ENCODE assay signal across 25 cellular contexts in the genomic region with DNA sequence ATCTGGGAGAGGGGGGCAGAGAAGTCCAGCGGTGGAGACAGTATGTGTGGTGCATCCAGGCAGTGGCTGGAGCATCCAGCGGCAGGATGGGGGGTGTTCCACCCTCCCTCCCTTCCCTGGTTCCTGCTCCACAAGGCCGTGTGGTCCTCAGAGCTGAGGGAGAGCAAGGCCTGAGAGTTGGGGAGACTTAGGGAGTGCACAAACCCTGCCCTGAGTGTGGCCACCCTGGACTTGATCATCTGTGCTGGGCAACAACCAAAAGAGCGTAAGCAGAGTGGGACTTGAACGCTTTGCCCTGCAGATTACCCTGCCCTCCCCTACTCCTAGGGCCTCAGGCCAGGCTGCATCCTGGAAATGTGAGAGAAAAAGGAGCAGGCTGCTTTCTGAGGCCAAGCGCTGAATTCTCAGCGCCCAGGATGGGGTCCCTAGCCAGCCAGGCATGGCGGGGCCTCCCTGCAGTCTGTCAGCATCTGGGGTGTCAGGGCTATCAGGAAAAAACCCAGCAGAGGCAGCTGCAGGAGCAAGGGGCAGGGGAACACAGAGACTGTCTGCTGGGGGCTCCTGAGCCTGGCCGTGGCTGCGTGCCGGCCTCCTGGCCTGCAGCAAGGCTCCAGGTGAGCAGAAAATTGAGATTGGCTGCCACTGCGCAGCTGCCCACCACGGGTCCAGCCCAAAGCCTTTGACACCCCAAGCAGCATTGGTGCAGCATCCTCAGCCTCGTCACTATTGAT.
"Had no signal": no experiment of that assay in that cellular context is flagged by ENCODE, and none has a peak within 500 bp of the region (broad histone marks: within the 10 kb centered on the region; RNA-seq: fewer than 3 reads in every experiment).

No MANE protein-coding gene starts in this region.

- H3K4me3 ChIP-seq: coronary artery, esophagus muscularis mucosa, hepatocyte, stomach, transverse colon, uterus had no signal

- H2AFZ ChIP-seq: hepatocyte had no signal

- H3K9me3 ChIP-seq: esophagus muscularis mucosa, stomach, transverse colon, uterus had no signal

- H3K79me2 ChIP-seq: hepatocyte had no signal

- DNase-seq: activated B cell treated with CpG ODN at 0.5 μM for 24 hours; activated CD4-positive, alpha-beta T cell treated with anti-CD3 and anti-CD28 coated beads for 36 hours; activated CD4-positive, alpha-beta T cell treated with anti-CD3 and anti-CD28 coated beads, Interleukin-2, amount 50 U/mL, for 4 hours; activated CD8-positive, alpha-beta memory T cell treated with anti-CD3 and anti-CD28 coated beads for 24 hours; activated CD8-positive, alpha-beta memory T cell treated with anti-CD3 and anti-CD28 coated beads, Interleukin-2, amount 50 U/mL, for 4 hours; activated naive CD4-positive, alpha-beta T cell treated with Interleukin-2 at 50 U/mL for 16 hours; activated naive CD8-positive, alpha-beta T cell treated with anti-CD3 and anti-CD28 coated beads for 36 hours; activated T-cell treated with anti-CD3 and anti-CD28 coated beads, Interleukin-2, amount 50 U/mL, for 24 hours; glutamatergic neuron; kidney glomerular epithelial cell; left ventricle myocardium superior; retina; stimulated activated CD4-positive, alpha-beta T cell treated with anti-CD3 and anti-CD28 coated beads, Interleukin-1b, Interleukin-23, amount 100 ng/mL, for 48 hours; stomach; T-cell; transverse colon; uterus had no signal

- H3K27ac ChIP-seq: coronary artery, esophagus muscularis mucosa, hepatocyte, stomach, transverse colon, uterus had no signal

- H3K36me3 ChIP-seq: esophagus muscularis mucosa, stomach, transverse colon, uterus had no signal

- ATAC-seq: activated CD4-positive, alpha-beta T cell treated with anti-CD3 and anti-CD28 coated beads for 36 hours; activated T-helper 17 cell treated with anti-CD3 and anti-CD28 coated beads, Interleukin-2, amount 50 U/mL, for 72 hours; left ventricle myocardium superior; stimulated activated memory B cell treated with anti-CD40 and anti-IgM and Interleukin-4, amounts not matched to agents 10 μg/mL and 1 μg/mL and 100 μg/mL, for 72 hours; T-cell had no signal

- H3K4me1 ChIP-seq: stomach, transverse colon, uterus had no signal

- H3K9me3 Mint-ChIP-seq: activated naive CD8-positive, alpha-beta T cell treated with anti-CD3 and anti-CD28 coated beads for 36 hours; activated T-cell treated with anti-CD3 and anti-CD28 coated beads, Interleukin-2, amount 50 U/mL, for 24 hours; activated T-helper 17 cell treated with anti-CD3 and anti-CD28 coated beads, Interleukin-2, amount 50 U/mL, for 72 hours; neural crest cell had no signal

- H3K4me2 ChIP-seq: hepatocyte had no signal

- H3K36me3 Mint-ChIP-seq: activated naive CD8-positive, alpha-beta T cell treated with anti-CD3 and anti-CD28 coated beads for 36 hours; memory B cell; stimulated activated memory B cell treated with anti-CD40 and anti-IgM and Interleukin-4, amounts not matched to agents 10 μg/mL and 1 μg/mL and 100 μg/mL, for 72 hours; T-cell had no signal

- H3K27me3 ChIP-seq: hepatocyte, transverse colon, uterus had no signal

- H3K27me3 Mint-ChIP-seq: activated B cell treated with CpG ODN at 0.5 μM for 24 hours; activated CD4-positive, alpha-beta T cell treated with anti-CD3 and anti-CD28 coated beads for 36 hours had no signal

- H3K4me3 Mint-ChIP-seq: activated B cell treated with CpG ODN at 0.5 μM for 24 hours; activated CD4-positive, alpha-beta T cell treated with anti-CD3 and anti-CD28 coated beads for 36 hours; activated naive CD8-positive, alpha-beta T cell treated with anti-CD3 and anti-CD28 coated beads for 36 hours; activated T-cell treated with anti-CD3 and anti-CD28 coated beads, Interleukin-2, amount 50 U/mL, for 24 hours; activated T-helper 17 cell treated with anti-CD3 and anti-CD28 coated beads, Interleukin-2, amount 50 U/mL, for 72 hours; memory B cell; neural crest cell; stimulated activated memory B cell treated with anti-CD40 and anti-IgM and Interleukin-4, amounts not matched to agents 10 μg/mL and 1 μg/mL and 100 μg/mL, for 72 hours; T-cell had no signal

- H3K27ac Mint-ChIP-seq: activated B cell treated with CpG ODN at 0.5 μM for 24 hours; activated CD4-positive, alpha-beta T cell treated with anti-CD3 and anti-CD28 coated beads for 36 hours; activated naive CD8-positive, alpha-beta T cell treated with anti-CD3 and anti-CD28 coated beads for 36 hours; activated T-cell treated with anti-CD3 and anti-CD28 coated beads, Interleukin-2, amount 50 U/mL, for 24 hours; activated T-helper 17 cell treated with anti-CD3 and anti-CD28 coated beads, Interleukin-2, amount 50 U/mL, for 72 hours; memory B cell; progenitor cell of endocrine pancreas; stimulated activated memory B cell treated with anti-CD40 and anti-IgM and Interleukin-4, amounts not matched to agents 10 μg/mL and 1 μg/mL and 100 μg/mL, for 72 hours; T-cell had no signal

- H3K4me1 Mint-ChIP-seq: activated B cell treated with CpG ODN at 0.5 μM for 24 hours; activated CD4-positive, alpha-beta T cell treated with anti-CD3 and anti-CD28 coated beads for 36 hours; activated naive CD8-positive, alpha-beta T cell treated with anti-CD3 and anti-CD28 coated beads for 36 hours; activated T-helper 17 cell treated with anti-CD3 and anti-CD28 coated beads, Interleukin-2, amount 50 U/mL, for 72 hours; memory B cell; stimulated activated memory B cell treated with anti-CD40 and anti-IgM and Interleukin-4, amounts not matched to agents 10 μg/mL and 1 μg/mL and 100 μg/mL, for 72 hours had no signal
